In the genomic region with DNA sequence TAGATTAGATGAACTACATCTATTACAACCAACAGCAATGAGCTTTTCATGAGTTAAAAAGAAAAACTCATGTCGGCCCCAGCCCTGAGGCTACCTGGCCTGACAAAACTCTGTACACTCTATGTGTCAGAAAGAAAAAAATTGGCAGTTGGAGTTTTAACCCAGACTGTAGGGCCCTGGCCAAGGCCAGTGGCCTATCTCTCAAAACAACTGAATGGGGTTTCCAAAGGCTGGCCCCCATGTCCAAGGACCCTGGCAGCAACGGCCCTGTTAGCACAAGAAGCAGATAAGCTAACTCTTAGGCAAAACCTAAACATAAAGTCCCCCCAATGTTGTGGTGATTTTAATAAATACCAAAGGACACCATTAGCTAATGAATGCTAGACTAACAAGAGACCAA, we compare ENCODE assay signal across 3 cellular contexts. TPM values are rescaled to one million over a fixed set of nuclear protein-coding genes. Genes with fewer than 3 reads are reported as not detected.
"Had no signal": no experiment of that assay in that cellular context is flagged by ENCODE, and none has a peak within 500 bp of the region (broad histone marks: within the 10 kb centered on the region; RNA-seq: fewer than 3 reads in every experiment).

No MANE protein-coding gene starts in this region.

RNA-seq across cellular contexts. Expression of a gene that starts 4.9 kb away (rescaled TPM):
- total RNA-seq: HT1080 had no signal
- polyA plus RNA-seq: IgD-negative memory B cell had no signal

RNA-seq across cellular contexts. Expression of a gene that starts 59.9 kb away (rescaled TPM):
- total RNA-seq: HT-29, HT1080 had no signal
